ENCODE assay signal across 1 cellular context in the genomic region with DNA sequence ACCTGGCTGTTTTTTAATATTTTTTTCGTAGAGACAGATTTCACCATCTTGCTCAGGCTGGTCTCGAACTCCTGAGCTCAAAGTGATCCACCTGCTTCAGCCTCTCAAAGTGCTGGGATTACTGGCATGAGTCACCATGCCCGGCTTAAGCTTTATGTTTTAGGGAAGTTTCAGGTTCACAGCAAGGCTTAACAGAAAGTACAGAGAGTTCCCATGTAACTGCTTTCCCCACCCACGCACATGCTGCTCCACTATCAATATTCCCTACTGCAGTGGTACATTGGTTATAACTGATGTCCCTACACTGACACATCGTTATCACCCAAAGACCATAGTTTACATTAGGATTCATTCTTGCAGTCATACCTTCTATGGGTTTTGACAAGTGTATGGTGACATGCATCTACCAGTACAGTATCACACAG.
TF ChIP-seq lines count a peak whose summit lies in the region.

No MANE protein-coding gene starts in this region.

TF ChIP-seq in GM12878, 131 proteins besides CTCF, POLR2A, EP300 and RAD21:
- TF ChIP-seq IKZF2 (IDR thresholded peaks at IDR 0.05) (peak; percentile 17 to 19; a peak in 2 of 4 replicates), POLR2AphosphoS2 (IDR thresholded peaks at IDR 0.05; ENCODE audit: low read depth, low read length) (no peak), EGR1 (IDR thresholded peaks at IDR 0.05; ENCODE audit: borderline replicate concordance in 1 of 2, low read depth in 2 of 2, low read length in 2 of 2) (0 out of 3 replicates have a peak, but pooled peaks of 1 of the 2 experiments have one; percentile 47), RELB (IDR thresholded peaks at IDR 0.05; ENCODE audit: low read depth) (peak; percentile 25; the same call in 1 of the 2 replicates), MTA2 (IDR thresholded peaks at IDR 0.05; ENCODE audit: low read depth) (0 out of 2 replicates have a peak, but pooled peaks have one; percentile 10), MYC (IDR thresholded peaks at IDR 0.05; ENCODE audit: insufficient read depth, insufficient read length, insufficient replicate concordance, low read length, severe bottlenecking) (no peak), KAT2A (conservative IDR thresholded peaks at IDR 0.05; ENCODE audit: control insufficient read depth, low read depth, low read length) (no peak)
